Comparison of ENCODE assay signal across 8 cellular contexts in the genomic region with DNA sequence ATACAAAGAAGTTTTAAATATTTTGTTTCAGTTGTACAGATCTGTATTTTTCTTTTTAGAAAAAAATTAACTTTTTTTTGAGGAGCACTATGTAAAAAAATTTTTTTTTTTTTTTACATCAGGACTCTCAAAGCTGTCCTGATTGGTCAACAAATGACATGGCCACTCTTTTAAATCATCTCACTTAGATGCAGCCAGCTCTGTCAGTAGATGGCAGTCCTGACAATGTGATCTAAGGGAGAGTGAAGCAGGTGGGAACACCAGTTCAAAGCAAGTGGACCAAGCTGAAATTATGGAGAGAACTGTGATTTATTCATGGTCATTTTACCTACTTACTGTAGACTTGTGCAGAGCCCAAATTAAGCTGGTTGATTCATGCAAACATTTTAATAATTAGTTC.
DNase-seq lines count a peak whose midpoint lies in the region; ATAC-seq and TF ChIP-seq lines count a peak whose summit lies in the region.

No MANE protein-coding gene starts in this region.

- DNase-seq in Caki2 (ENCODE audit: low read depth) (peak; percentile 28), NCI-H748 treated with DMSO at 0.1 percent for 48 hours (lab: John Stamatoyannopoulos, UW) (peak; percentile 5), fibroblast of gingiva (ENCODE audit: low read depth) (peak; percentile 40), upper lobe of right lung (no peak), transverse colon (no peak), ecto neural progenitor cell (ENCODE audit: low spot score) (no peak)

- intact Hi-C loops in upper lobe of right lung (cut with DNase I), result no loop called here
- intact Hi-C loops in transverse colon (cut with DNase I; ENCODE audit: low total_unique reads), result no loop called here

- no peaks in the 10 kb centered on the region for H3K27me3 ChIP-seq in upper lobe of right lung
- H3K27me3 ChIP-seq in transverse colon, result no peaks in the 10 kb centered on the region

- H3K4me1 ChIP-seq in upper lobe of right lung, result no peaks in the 10 kb centered on the region
- H3K4me1 ChIP-seq in transverse colon, result no peaks in the 10 kb centered on the region

- H3K4me3 ChIP-seq in upper lobe of right lung (no peak overlapping the region), transverse colon (no peak overlapping the region)

- no peak for TF ChIP-seq POLR2A in transverse colon (IDR thresholded peaks at IDR 0.05)

- TF ChIP-seq CTCF in upper lobe of right lung (IDR thresholded peaks at IDR 0.05) (peak; percentile 37), transverse colon (IDR thresholded peaks at IDR 0.05) (peak in 1 of 5 experiments; percentile 13)

- H3K36me3 ChIP-seq in upper lobe of right lung, result no peaks in the 10 kb centered on the region
- H3K36me3 ChIP-seq in transverse colon, result no peaks in the 10 kb centered on the region

- in situ Hi-C loops in Caki2 (cut with HindIII; ENCODE audit: low pct_unique_long_range_greater_than_20kb, low sequenced_read_pairs), result no loop called here
- in situ Hi-C loops in transverse colon (cut with MboI; ENCODE audit: low pct_ligation_motif_present in 1 of 4, low pct_unique_long_range_greater_than_20kb in 1 of 4, low sequenced_read_pairs in 3 of 4), result no loop called here

- no peak for TF ChIP-seq EP300 in transverse colon (IDR thresholded peaks at IDR 0.05; ENCODE audit: low read depth)

- H3K9me3 ChIP-seq in upper lobe of right lung (no peaks in the 10 kb centered on the region), transverse colon (no peaks in the 10 kb centered on the region)

- peak; percentile 91 for ATAC-seq in GM18867 (IDR thresholded peaks at IDR 0.05; ENCODE audit: unreplicated experiment)
- ATAC-seq in HG03097 (IDR thresholded peaks at IDR 0.05; ENCODE audit: low FRiP score, unreplicated experiment), result peak; percentile 90
- ATAC-seq in upper lobe of right lung, result peak; percentile 58

- H3K27ac ChIP-seq in upper lobe of right lung (no peak overlapping the region), transverse colon (no peak overlapping the region)

Comparison
In these comparisons a context has a peak if more than half of its experiments do, and no peak if none do; other contexts are left out.
1. DNase-seq: peak in Caki2 (single experiment), NCI-H748 treated with DMSO at 0.1 percent for 48 hours (single experiment) and fibroblast of gingiva (single experiment); none in upper lobe of right lung (single experiment), transverse colon (single experiment) and ecto neural progenitor cell (single experiment).
2. Peak in every context shown above with its lines, with median percentiles within 50 percentile points of each other: ATAC-seq.